ENCODE assay signal across 1 cellular context in the genomic region with DNA sequence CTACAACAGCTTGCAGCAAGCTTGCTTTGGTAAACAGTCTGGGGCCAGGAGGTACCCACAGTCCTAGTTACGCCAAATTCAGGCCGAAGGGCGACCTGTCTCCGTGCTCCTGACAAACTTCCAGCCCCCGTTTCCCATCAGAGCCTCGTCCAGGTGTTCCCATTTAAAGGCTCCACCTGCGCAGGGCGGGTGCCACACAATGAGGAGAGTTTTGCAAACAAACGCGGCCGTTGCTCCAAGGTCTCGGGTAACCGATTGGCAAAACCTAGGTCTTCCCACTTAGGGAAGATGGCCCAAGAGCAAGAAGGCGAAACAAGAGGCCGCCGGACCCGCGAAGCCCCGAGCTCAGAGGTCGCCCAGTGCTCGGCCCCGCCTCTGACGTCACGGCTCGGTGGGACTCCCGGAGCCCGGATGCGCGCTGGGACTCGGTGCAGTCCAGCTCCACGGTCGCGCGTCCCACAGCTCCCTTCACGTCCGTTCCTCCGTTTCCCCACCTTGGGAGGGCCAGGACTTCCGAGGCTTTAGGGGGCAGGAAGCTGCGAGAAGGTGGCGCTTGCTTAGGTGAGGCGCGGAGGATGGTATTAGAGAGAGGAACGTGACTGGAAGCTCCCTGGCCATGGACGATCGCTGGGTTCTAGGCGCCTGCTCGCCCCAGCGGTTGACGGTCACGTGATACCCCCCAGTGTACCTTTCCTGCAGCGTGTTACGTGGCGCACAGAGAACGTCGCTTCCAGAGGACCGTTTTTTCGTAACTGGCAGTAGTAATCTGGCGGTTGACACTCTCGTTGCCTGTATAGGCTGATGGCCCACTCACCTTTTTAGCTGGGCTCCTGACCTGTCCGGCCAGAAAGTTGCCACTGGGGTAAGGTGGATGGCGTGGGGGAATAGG.
TF ChIP-seq lines count a peak whose summit lies in the region.

No MANE protein-coding gene starts in this region.

TF ChIP-seq in HepG2, 621 proteins besides CTCF, POLR2A, EP300 and RAD21 (continued from another document and continues in another):
- TF ChIP-seq, protein P1, sequence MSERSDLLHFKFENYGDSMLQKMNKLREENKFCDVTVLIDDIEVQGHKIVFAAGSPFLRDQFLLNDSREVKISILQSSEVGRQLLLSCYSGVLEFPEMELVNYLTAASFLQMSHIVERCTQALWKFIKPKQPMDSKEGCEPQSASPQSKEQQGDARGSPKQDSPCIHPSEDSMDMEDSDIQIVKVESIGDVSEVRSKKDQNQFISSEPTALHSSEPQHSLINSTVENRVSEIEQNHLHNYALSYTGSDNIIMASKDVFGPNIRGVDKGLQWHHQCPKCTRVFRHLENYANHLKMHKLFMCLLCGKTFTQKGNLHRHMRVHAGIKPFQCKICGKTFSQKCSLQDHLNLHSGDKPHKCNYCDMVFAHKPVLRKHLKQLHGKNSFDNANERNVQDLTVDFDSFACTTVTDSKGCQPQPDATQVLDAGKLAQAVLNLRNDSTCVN (CRISPR knock-in tag; IDR thresholded peaks at IDR 0.05; ENCODE audit: borderline replicate concordance) = 0 out of 2 replicates have a peak, but pooled peaks have one; percentile 17
- TF ChIP-seq ZNF782 (CRISPR knock-in tag; IDR thresholded peaks at IDR 0.05; ENCODE audit: borderline replicate concordance) (no peak), NKX3-1 (CRISPR knock-in tag; IDR thresholded peaks at IDR 0.05) (peak; percentile 40; the same call in 1 of the 2 replicates), THAP11 (CRISPR knock-in tag; IDR thresholded peaks at IDR 0.05) (peak; percentile 65), ZNF232 (CRISPR knock-in tag; IDR thresholded peaks at IDR 0.05; ENCODE audit: borderline replicate concordance) (peak; percentile 1; the same call in 1 of the 2 replicates), CBX2 (IDR thresholded peaks at IDR 0.05; ENCODE audit: low read depth, low read length) (no peak), CBX2 (CRISPR knock-in tag; IDR thresholded peaks at IDR 0.05; ENCODE audit: low read depth) (no peak), ZFP37 (CRISPR knock-in tag; IDR thresholded peaks at IDR 0.05; ENCODE audit: borderline replicate concordance) (0 out of 2 replicates have a peak, but pooled peaks have one; percentile 33), HDAC1 (CRISPR knock-in tag; IDR thresholded peaks at IDR 0.05) (peak; percentile 41; the same call in 1 of the 2 replicates), SCMH1 (CRISPR knock-in tag; IDR thresholded peaks at IDR 0.05; ENCODE audit: borderline replicate concordance) (no peak), NCOA2 (CRISPR knock-in tag; IDR thresholded peaks at IDR 0.05) (peak; percentile 26; the same call in 1 of the 2 replicates), MTA1 (CRISPR knock-in tag; IDR thresholded peaks at IDR 0.05; ENCODE audit: borderline replicate concordance) (peak; percentile 36; the same call in 1 of the 2 replicates), ZNF839 (CRISPR knock-in tag; IDR thresholded peaks at IDR 0.05; ENCODE audit: borderline replicate concordance) (peak; percentile 56; the same call in 1 of the 2 replicates), MIER3 (CRISPR knock-in tag; IDR thresholded peaks at IDR 0.05; ENCODE audit: borderline replicate concordance) (peak; percentile 21; the same call in 1 of the 2 replicates), HHEX (CRISPR knock-in tag; IDR thresholded peaks at IDR 0.05) (no peak), RFXAP (CRISPR knock-in tag; IDR thresholded peaks at IDR 0.05; ENCODE audit: borderline replicate concordance) (no peak; the same call in 1 of the 2 replicates), ZNF781 (CRISPR knock-in tag; IDR thresholded peaks at IDR 0.05; ENCODE audit: borderline replicate concordance, not compliant biosample characterization) (no peak), MATR3 (CRISPR knock-in tag; IDR thresholded peaks at IDR 0.05) (no peak), THYN1 (CRISPR knock-in tag; IDR thresholded peaks at IDR 0.05; ENCODE audit: borderline replicate concordance, low read depth) (no peak), NR2F1 (CRISPR knock-in tag; IDR thresholded peaks at IDR 0.05) (peak in 1 of 2 experiments; percentile 3; a peak in 2 of 4 replicates), ZNF883 (CRISPR knock-in tag; IDR thresholded peaks at IDR 0.05; ENCODE audit: not compliant biosample characterization) (peak; percentile 18), MEF2D (CRISPR knock-in tag; IDR thresholded peaks at IDR 0.05) (peak; percentile 55; the same call in 1 of the 2 replicates), ZNF263 (CRISPR knock-in tag; IDR thresholded peaks at IDR 0.05) (peak; percentile 15; the same call in 1 of the 2 replicates), ISX (CRISPR knock-in tag; conservative IDR thresholded peaks at IDR 0.05) (no peak), ZNF20 (CRISPR knock-in tag; IDR thresholded peaks at IDR 0.05) (no peak), ZSCAN12 (CRISPR knock-in tag; IDR thresholded peaks at IDR 0.05) (no peak), ZFY (CRISPR knock-in tag; IDR thresholded peaks at IDR 0.05) (peak; percentile 63; the same call in 1 of the 2 replicates), STAG1 (CRISPR knock-in tag; IDR thresholded peaks at IDR 0.05) (no peak), ZNF563 (CRISPR knock-in tag; IDR thresholded peaks at IDR 0.05) (peak; percentile 61; the same call in 1 of the 2 replicates), MTF2 (CRISPR knock-in tag; IDR thresholded peaks at IDR 0.05; ENCODE audit: borderline replicate concordance) (no peak), ZNF577 (CRISPR knock-in tag; IDR thresholded peaks at IDR 0.05; ENCODE audit: borderline replicate concordance, low read depth) (no peak), KLF16 (CRISPR knock-in tag; IDR thresholded peaks at IDR 0.05) (peak in 1 of 2 experiments; percentile 71; a peak in 2 of 4 replicates), EED (CRISPR knock-in tag; IDR thresholded peaks at IDR 0.05) (peak; percentile 60), ZNF343 (CRISPR knock-in tag; IDR thresholded peaks at IDR 0.05) (no peak), ZMYM2 (CRISPR knock-in tag; IDR thresholded peaks at IDR 0.05) (no peak), ZNF441 (CRISPR knock-in tag; IDR thresholded peaks at IDR 0.05; ENCODE audit: borderline replicate concordance) (peak; percentile 10; the same call in 1 of the 2 replicates)
- TF ChIP-seq, protein P2, sequence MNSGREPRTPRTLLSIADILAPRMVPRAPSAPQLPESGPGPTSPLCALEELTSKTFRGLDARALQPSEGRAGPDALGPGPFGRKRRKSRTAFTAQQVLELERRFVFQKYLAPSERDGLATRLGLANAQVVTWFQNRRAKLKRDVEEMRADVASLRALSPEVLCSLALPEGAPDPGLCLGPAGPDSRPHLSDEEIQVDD (CRISPR knock-in tag; IDR thresholded peaks at IDR 0.05; ENCODE audit: borderline replicate concordance) = no peak
- TF ChIP-seq, protein P3, sequence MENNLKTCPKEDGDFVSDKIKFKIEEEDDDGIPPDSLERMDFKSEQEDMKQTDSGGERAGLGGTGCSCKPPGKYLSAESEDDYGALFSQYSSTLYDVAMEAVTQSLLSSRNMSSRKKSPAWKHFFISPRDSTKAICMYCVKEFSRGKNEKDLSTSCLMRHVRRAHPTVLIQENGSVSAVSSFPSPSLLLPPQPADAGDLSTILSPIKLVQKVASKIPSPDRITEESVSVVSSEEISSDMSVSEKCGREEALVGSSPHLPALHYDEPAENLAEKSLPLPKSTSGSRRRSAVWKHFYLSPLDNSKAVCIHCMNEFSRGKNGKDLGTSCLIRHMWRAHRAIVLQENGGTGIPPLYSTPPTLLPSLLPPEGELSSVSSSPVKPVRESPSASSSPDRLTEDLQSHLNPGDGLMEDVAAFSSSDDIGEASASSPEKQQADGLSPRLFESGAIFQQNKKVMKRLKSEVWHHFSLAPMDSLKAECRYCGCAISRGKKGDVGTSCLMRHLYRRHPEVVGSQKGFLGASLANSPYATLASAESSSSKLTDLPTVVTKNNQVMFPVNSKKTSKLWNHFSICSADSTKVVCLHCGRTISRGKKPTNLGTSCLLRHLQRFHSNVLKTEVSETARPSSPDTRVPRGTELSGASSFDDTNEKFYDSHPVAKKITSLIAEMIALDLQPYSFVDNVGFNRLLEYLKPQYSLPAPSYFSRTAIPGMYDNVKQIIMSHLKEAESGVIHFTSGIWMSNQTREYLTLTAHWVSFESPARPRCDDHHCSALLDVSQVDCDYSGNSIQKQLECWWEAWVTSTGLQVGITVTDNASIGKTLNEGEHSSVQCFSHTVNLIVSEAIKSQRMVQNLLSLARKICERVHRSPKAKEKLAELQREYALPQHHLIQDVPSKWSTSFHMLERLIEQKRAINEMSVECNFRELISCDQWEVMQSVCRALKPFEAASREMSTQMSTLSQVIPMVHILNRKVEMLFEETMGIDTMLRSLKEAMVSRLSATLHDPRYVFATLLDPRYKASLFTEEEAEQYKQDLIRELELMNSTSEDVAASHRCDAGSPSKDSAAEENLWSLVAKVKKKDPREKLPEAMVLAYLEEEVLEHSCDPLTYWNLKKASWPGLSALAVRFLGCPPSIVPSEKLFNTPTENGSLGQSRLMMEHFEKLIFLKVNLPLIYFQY (CRISPR knock-in tag; IDR thresholded peaks at IDR 0.05; ENCODE audit: borderline replicate concordance) = 0 out of 2 replicates have a peak, but pooled peaks have one; percentile 9
- TF ChIP-seq, protein P4, sequence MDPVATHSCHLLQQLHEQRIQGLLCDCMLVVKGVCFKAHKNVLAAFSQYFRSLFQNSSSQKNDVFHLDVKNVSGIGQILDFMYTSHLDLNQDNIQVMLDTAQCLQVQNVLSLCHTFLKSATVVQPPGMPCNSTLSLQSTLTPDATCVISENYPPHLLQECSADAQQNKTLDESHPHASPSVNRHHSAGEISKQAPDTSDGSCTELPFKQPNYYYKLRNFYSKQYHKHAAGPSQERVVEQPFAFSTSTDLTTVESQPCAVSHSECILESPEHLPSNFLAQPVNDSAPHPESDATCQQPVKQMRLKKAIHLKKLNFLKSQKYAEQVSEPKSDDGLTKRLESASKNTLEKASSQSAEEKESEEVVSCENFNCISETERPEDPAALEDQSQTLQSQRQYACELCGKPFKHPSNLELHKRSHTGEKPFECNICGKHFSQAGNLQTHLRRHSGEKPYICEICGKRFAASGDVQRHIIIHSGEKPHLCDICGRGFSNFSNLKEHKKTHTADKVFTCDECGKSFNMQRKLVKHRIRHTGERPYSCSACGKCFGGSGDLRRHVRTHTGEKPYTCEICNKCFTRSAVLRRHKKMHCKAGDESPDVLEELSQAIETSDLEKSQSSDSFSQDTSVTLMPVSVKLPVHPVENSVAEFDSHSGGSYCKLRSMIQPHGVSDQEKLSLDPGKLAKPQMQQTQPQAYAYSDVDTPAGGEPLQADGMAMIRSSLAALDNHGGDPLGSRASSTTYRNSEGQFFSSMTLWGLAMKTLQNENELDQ (CRISPR knock-in tag; IDR thresholded peaks at IDR 0.05; ENCODE audit: borderline replicate concordance) = no peak
- TF ChIP-seq, protein P5, sequence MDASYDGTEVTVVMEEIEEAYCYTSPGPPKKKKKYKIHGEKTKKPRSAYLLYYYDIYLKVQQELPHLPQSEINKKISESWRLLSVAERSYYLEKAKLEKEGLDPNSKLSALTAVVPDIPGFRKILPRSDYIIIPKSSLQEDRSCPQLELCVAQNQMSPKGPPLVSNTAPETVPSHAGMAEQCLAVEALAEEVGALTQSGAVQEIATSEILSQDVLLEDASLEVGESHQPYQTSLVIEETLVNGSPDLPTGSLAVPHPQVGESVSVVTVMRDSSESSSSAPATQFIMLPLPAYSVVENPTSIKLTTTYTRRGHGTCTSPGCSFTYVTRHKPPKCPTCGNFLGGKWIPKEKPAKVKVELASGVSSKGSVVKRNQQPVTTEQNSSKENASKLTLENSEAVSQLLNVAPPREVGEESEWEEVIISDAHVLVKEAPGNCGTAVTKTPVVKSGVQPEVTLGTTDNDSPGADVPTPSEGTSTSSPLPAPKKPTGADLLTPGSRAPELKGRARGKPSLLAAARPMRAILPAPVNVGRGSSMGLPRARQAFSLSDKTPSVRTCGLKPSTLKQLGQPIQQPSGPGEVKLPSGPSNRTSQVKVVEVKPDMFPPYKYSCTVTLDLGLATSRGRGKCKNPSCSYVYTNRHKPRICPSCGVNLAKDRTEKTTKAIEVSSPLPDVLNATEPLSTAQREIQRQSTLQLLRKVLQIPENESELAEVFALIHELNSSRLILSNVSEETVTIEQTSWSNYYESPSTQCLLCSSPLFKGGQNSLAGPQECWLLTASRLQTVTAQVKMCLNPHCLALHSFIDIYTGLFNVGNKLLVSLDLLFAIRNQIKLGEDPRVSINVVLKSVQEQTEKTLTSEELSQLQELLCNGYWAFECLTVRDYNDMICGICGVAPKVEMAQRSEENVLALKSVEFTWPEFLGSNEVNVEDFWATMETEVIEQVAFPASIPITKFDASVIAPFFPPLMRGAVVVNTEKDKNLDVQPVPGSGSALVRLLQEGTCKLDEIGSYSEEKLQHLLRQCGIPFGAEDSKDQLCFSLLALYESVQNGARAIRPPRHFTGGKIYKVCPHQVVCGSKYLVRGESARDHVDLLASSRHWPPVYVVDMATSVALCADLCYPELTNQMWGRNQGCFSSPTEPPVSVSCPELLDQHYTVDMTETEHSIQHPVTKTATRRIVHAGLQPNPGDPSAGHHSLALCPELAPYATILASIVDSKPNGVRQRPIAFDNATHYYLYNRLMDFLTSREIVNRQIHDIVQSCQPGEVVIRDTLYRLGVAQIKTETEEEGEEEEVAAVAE (CRISPR knock-in tag; IDR thresholded peaks at IDR 0.05; ENCODE audit: borderline replicate concordance) = peak; percentile 52; the same call in 1 of the 2 replicates
- TF ChIP-seq, protein P6, sequence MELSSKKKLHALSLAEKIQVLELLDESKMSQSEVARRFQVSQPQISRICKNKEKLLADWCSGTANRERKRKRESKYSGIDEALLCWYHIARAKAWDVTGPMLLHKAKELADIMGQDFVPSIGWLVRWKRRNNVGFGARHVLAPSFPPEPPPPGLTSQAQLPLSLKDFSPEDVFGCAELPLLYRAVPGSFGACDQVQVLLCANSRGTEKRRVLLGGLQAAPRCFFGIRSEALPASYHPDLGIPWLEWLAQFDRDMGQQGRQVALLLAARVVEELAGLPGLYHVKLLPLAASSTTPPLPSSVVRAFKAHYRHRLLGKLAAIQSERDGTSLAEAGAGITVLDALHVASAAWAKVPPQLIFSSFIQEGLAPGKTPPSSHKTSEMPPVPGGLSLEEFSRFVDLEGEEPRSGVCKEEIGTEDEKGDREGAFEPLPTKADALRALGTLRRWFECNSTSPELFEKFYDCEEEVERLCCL (CRISPR knock-in tag; IDR thresholded peaks at IDR 0.05; ENCODE audit: borderline replicate concordance) = no peak
- TF ChIP-seq, protein P7, sequence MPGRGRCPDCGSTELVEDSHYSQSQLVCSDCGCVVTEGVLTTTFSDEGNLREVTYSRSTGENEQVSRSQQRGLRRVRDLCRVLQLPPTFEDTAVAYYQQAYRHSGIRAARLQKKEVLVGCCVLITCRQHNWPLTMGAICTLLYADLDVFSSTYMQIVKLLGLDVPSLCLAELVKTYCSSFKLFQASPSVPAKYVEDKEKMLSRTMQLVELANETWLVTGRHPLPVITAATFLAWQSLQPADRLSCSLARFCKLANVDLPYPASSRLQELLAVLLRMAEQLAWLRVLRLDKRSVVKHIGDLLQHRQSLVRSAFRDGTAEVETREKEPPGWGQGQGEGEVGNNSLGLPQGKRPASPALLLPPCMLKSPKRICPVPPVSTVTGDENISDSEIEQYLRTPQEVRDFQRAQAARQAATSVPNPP (CRISPR knock-in tag; IDR thresholded peaks at IDR 0.05) = no peak
- TF ChIP-seq, protein P8, sequence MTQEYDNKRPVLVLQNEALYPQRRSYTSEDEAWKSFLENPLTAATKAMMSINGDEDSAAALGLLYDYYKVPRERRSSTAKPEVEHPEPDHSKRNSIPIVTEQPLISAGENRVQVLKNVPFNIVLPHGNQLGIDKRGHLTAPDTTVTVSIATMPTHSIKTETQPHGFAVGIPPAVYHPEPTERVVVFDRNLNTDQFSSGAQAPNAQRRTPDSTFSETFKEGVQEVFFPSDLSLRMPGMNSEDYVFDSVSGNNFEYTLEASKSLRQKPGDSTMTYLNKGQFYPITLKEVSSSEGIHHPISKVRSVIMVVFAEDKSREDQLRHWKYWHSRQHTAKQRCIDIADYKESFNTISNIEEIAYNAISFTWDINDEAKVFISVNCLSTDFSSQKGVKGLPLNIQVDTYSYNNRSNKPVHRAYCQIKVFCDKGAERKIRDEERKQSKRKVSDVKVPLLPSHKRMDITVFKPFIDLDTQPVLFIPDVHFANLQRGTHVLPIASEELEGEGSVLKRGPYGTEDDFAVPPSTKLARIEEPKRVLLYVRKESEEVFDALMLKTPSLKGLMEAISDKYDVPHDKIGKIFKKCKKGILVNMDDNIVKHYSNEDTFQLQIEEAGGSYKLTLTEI (CRISPR knock-in tag; conservative IDR thresholded peaks at IDR 0.05) = no peak
